1 cellular context compared by ENCODE assay signal in the genomic region with DNA sequence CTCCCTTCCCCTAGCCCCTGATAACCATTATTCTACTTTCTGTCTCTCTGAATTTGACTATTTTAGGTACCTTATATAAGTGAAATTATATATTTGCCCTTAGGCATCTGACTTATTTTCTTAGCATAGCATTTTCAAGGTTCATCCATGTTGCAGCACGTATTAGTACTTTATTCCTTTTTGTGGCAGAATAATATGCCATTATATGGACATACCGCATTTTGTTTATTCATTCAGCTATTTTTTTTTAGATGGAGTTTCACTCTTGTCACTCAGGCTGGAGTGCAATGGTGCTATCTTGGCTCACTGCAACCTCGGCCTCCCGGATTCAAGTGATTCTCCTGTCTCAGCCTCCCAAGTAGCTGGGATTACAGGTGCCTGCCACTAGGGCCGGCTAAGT.
TF ChIP-seq lines count a peak whose summit lies in the region.

No MANE protein-coding gene starts in this region.

TF ChIP-seq in SK-N-SH, 30 proteins besides CTCF, POLR2A, EP300 and RAD21 (continued from another document):
- TF ChIP-seq, protein P1, sequence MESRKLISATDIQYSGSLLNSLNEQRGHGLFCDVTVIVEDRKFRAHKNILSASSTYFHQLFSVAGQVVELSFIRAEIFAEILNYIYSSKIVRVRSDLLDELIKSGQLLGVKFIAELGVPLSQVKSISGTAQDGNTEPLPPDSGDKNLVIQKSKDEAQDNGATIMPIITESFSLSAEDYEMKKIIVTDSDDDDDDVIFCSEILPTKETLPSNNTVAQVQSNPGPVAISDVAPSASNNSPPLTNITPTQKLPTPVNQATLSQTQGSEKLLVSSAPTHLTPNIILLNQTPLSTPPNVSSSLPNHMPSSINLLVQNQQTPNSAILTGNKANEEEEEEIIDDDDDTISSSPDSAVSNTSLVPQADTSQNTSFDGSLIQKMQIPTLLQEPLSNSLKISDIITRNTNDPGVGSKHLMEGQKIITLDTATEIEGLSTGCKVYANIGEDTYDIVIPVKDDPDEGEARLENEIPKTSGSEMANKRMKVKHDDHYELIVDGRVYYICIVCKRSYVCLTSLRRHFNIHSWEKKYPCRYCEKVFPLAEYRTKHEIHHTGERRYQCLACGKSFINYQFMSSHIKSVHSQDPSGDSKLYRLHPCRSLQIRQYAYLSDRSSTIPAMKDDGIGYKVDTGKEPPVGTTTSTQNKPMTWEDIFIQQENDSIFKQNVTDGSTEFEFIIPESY (IDR thresholded peaks at IDR 0.05; ENCODE audit: borderline replicate concordance, low read depth) = no peak
- TF ChIP-seq POLR2AphosphoS5 (IDR thresholded peaks at IDR 0.05; ENCODE audit: low read depth, low read length) = no peak
